ENCODE assay signal across 15 cellular contexts in the genomic region with DNA sequence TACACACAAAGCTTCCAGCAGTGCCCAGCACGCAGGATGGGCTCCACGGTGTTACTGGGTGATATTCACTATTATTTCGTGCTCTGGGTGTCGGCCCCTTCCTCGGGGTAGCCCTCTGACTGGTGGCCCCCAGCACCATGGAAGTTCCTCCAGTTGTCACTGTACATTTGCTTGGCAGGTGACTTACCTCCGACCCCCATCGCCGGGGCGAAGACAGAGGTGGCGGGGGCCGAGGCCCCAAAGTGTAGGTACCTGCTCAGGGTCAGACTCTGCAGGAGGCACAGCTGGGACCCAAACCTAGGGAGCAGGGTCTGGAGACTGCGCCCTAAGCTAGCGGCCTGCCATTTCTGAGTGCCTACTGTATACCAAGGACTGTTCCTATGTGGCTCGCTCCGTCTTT.
DNase-seq lines count a peak whose midpoint lies in the region; ATAC-seq, FAIRE-seq and TF ChIP-seq lines count a peak whose summit lies in the region.
"Had no signal": no experiment of that assay in that cellular context is flagged by ENCODE, and none has a peak within 500 bp of the region (broad histone marks: within the 10 kb centered on the region; RNA-seq: fewer than 3 reads in every experiment).

No MANE protein-coding gene starts in this region.

- no TSS peak for BruUV-seq in HCT116 (replicated peaks; lab: Mats Ljungman, UMichigan)

- POLR2A ChIA-PET in HCT116 (lab: Charles Lee): no interaction called here

- no peaks in the 10 kb centered on the region for H3K9me2 ChIP-seq in HCT116 (ENCODE audit: insufficient read depth)

- peak overlapping the region; percentile 71 for H3K9ac ChIP-seq in HCT116 (ENCODE audit: low read length)

- H3K4me2 ChIP-seq in HCT116 (ENCODE audit: low read length): peak overlapping the region; percentile 92

- no peak for TF ChIP-seq EP300 in suprapubic skin (IDR thresholded peaks at IDR 0.05)

- DNase-seq in HCT116 (ENCODE audit: low read depth, low spot score): no peak
- no peak for DNase-seq in mesothelial cell of epicardium (ENCODE audit: low spot score in 2 of 2, unreplicated experiment in 2 of 2)
- DNase-seq in suprapubic skin (ENCODE audit: low spot score in 2 of 2): no peak
- DNase-seq in HuH-7 (ENCODE audit: low spot score): no peak
- no peak for DNase-seq in small intestine
- DNase-seq in activated T-helper 2 cell treated with anti-CD3 and anti-CD28 coated beads, Interferon-gamma antibody, Interleukin-2, Interleukin-4, amounts not matched to agents 10 μg/mL and 5 μg/mL and 100 μg/mL, durations not matched to agents 14 hours and 24 hours and 36 hours (ENCODE audit: low spot score): no peak
- DNase-seq: activated CD8-positive, alpha-beta memory T cell treated with anti-CD3 and anti-CD28 coated beads, Interleukin-2, amount 50 U/mL, for 4 hours; activated naive CD8-positive, alpha-beta T cell treated with anti-CD3 and anti-CD28 coated beads, Interleukin-2, amount 10 ng/mL, durations not matched to agents 7 days and 5 days; effector CD4-positive, alpha-beta T cell; NCI-H187 treated with DMSO at 0.1 percent for 48 hours; NCI-H774; stimulated activated CD4-positive, alpha-beta T cell treated with anti-CD3 and anti-CD28 coated beads, Interleukin-1b, Interleukin-23, amount 100 ng/mL, for 48 hours had no signal

- H3K36me3 ChIP-seq in HCT116 (ENCODE audit: control insufficient read depth in 1 of 2, insufficient read depth in 2 of 2, low read length in 2 of 2) (peaks cover 5 to 6% of the 10 kb centered on the region in 2 experiments; a peak in 2 of 4 replicates), suprapubic skin (peaks cover 29% of the 10 kb centered on the region), small intestine (ENCODE audit: control insufficient read depth in 2 of 2, insufficient read depth in 2 of 2, low read length in 2 of 2) (no peaks in the 10 kb centered on the region)

- no peak overlapping the region for H3K4me3 Mint-ChIP-seq in mesothelial cell of epicardium
- no peak overlapping the region for H3K4me3 Mint-ChIP-seq in activated T-helper 2 cell treated with anti-CD3 and anti-CD28 coated beads, Interferon-gamma antibody, Interleukin-2, Interleukin-4, amounts not matched to agents 10 μg/mL and 5 μg/mL and 100 μg/mL, durations not matched to agents 14 hours and 24 hours and 36 hours (ENCODE audit: low read depth)
- H3K4me3 Mint-ChIP-seq: activated naive CD8-positive, alpha-beta T cell treated with anti-CD3 and anti-CD28 coated beads, Interleukin-2, amount 10 ng/mL, durations not matched to agents 7 days and 5 days had no signal

- H2AFZ ChIP-seq in HCT116 (ENCODE audit: low read depth, low read length, poor library complexity, severe bottlenecking): no peak overlapping the region

- peaks cover 44 to 88% of the 10 kb centered on the region in 2 experiments for H3K4me1 ChIP-seq in HCT116 (ENCODE audit: control insufficient read depth in 1 of 2, insufficient read depth in 2 of 2, low read length in 2 of 2)
- H3K4me1 ChIP-seq in suprapubic skin: peaks cover 96% of the 10 kb centered on the region
- peaks cover 9 to 12% of the 10 kb centered on the region in 2 donors for H3K4me1 ChIP-seq in small intestine (ENCODE audit: control insufficient read depth in 2 of 2, insufficient read depth in 1 of 2, low read depth in 1 of 2, low read length in 1 of 2)

- FAIRE-seq in small intestine (lab: Jason Lieb, UNC): no peak

- WGBS in suprapubic skin: 90% methylated on average over 6 of the region's 15 CpGs
- WGBS in small intestine, 3 donors: 87 to 94% (median 88%) methylated on average over 15 of the region's 15 CpGs

- no peak overlapping the region; a peak in 1 of 4 replicates for H3K4me3 ChIP-seq in HCT116 (replicated peaks in 1 of 2; ENCODE audit: low read depth in 1 of 2, low read length in 2 of 2)
- H3K4me3 ChIP-seq in suprapubic skin: no peak overlapping the region
- no peak overlapping the region for H3K4me3 ChIP-seq in small intestine (ENCODE audit: low read depth in 1 of 2, low read length in 2 of 2)
- H3K4me3 ChIP-seq: SJCRH30 had no signal

- TF ChIP-seq RAD21 in HCT116 (IDR thresholded peaks at IDR 0.05; ENCODE audit: low read depth): no peak

- no peaks in the 10 kb centered on the region for H3K27me3 Mint-ChIP-seq in mesothelial cell of epicardium (ENCODE audit: low read depth)
- no peaks in the 10 kb centered on the region for H3K27me3 Mint-ChIP-seq in activated T-helper 2 cell treated with anti-CD3 and anti-CD28 coated beads, Interferon-gamma antibody, Interleukin-2, Interleukin-4, amounts not matched to agents 10 μg/mL and 5 μg/mL and 100 μg/mL, durations not matched to agents 14 hours and 24 hours and 36 hours (ENCODE audit: low read depth)
- H3K27me3 Mint-ChIP-seq: activated naive CD8-positive, alpha-beta T cell treated with anti-CD3 and anti-CD28 coated beads, Interleukin-2, amount 10 ng/mL, durations not matched to agents 7 days and 5 days had no signal

- H3K27me3 ChIP-seq in HCT116 (ENCODE audit: insufficient read depth, low read length): no peaks in the 10 kb centered on the region
- H3K27me3 ChIP-seq in suprapubic skin: no peaks in the 10 kb centered on the region
- no peaks in the 10 kb centered on the region for H3K27me3 ChIP-seq in small intestine (ENCODE audit: control insufficient read depth in 2 of 2, insufficient read depth in 2 of 2, low read length in 2 of 2)
- H3K27me3 ChIP-seq: SJCRH30 had no signal

- H3K79me2 ChIP-seq in HCT116 (ENCODE audit: insufficient read depth, low read length): no peaks in the 10 kb centered on the region

- CTCF ChIA-PET in HCT116 (lab: Charles Lee): no interaction called here

- RAD21 ChIA-PET in HCT116 (lab: Charles Lee; ENCODE audit: low non-redundant PET in 1 of 2, low total read pairs in 2 of 2, uncharacterized antibody in 2 of 2, unreplicated experiment in 2 of 2): no interaction called here

- no peaks in the 10 kb centered on the region for H4K20me1 ChIP-seq in HCT116 (ENCODE audit: insufficient read depth)

- TF ChIP-seq CTCF in HCT116 (IDR thresholded peaks at IDR 0.05 in 2 of 3, conservative IDR thresholded peaks at IDR 0.05 in 1 of 3; ENCODE audit: borderline replicate concordance in 1 of 3, insufficient read depth in 1 of 3, low read depth in 2 of 3, low read length in 2 of 3): no peak
- TF ChIP-seq CTCF in mesothelial cell of epicardium (IDR thresholded peaks at IDR 0.05; ENCODE audit: unreplicated experiment): no peak
- TF ChIP-seq CTCF in suprapubic skin (IDR thresholded peaks at IDR 0.05): no peak

- peaks cover 43% of the 10 kb centered on the region for H3K4me1 Mint-ChIP-seq in mesothelial cell of epicardium
- H3K4me1 Mint-ChIP-seq in activated T-helper 2 cell treated with anti-CD3 and anti-CD28 coated beads, Interferon-gamma antibody, Interleukin-2, Interleukin-4, amounts not matched to agents 10 μg/mL and 5 μg/mL and 100 μg/mL, durations not matched to agents 14 hours and 24 hours and 36 hours (ENCODE audit: low read depth): peaks cover 22% of the 10 kb centered on the region

- peaks cover 5% of the 10 kb centered on the region for H3K36me3 Mint-ChIP-seq in mesothelial cell of epicardium
- peaks cover 32% of the 10 kb centered on the region for H3K36me3 Mint-ChIP-seq in activated T-helper 2 cell treated with anti-CD3 and anti-CD28 coated beads, Interferon-gamma antibody, Interleukin-2, Interleukin-4, amounts not matched to agents 10 μg/mL and 5 μg/mL and 100 μg/mL, durations not matched to agents 14 hours and 24 hours and 36 hours (ENCODE audit: low read depth)
- H3K36me3 Mint-ChIP-seq: activated naive CD8-positive, alpha-beta T cell treated with anti-CD3 and anti-CD28 coated beads, Interleukin-2, amount 10 ng/mL, durations not matched to agents 7 days and 5 days had no signal

- no peaks in the 10 kb centered on the region for H3K9me3 ChIP-seq in HCT116 (ENCODE audit: control insufficient read depth in 1 of 2, insufficient read depth in 1 of 2, low read depth in 1 of 2, low read length in 2 of 2)
- H3K9me3 ChIP-seq in suprapubic skin: no peaks in the 10 kb centered on the region
- H3K9me3 ChIP-seq in small intestine (ENCODE audit: control insufficient read depth, low read depth): no peaks in the 10 kb centered on the region
- H3K9me3 ChIP-seq: SJCRH30 had no signal

- no peak for TF ChIP-seq POLR2A in HCT116 (IDR thresholded peaks at IDR 0.05; ENCODE audit: borderline replicate concordance, extremely low read depth, insufficient read depth, insufficient read length)
- no peak for TF ChIP-seq POLR2A in suprapubic skin (IDR thresholded peaks at IDR 0.05)

- ATAC-seq in HCT116: no peak
- ATAC-seq in GM21360 (IDR thresholded peaks at IDR 0.05; ENCODE audit: unreplicated experiment): no peak

- H3K27ac ChIP-seq in HCT116 (ENCODE audit: low read depth, low read length) (peak overlapping the region; percentile 88), angular gyrus (ENCODE audit: low read depth, low read length) (peak overlapping the region; percentile 92), suprapubic skin (peak overlapping the region; percentile 91), small intestine (ENCODE audit: low read depth in 1 of 2, low read length in 1 of 2) (no peak overlapping the region)
- H3K27ac ChIP-seq: SJCRH30 had no signal

- no peaks in the 10 kb centered on the region for H3K9me3 Mint-ChIP-seq in mesothelial cell of epicardium
- no peaks in the 10 kb centered on the region for H3K9me3 Mint-ChIP-seq in activated T-helper 2 cell treated with anti-CD3 and anti-CD28 coated beads, Interferon-gamma antibody, Interleukin-2, Interleukin-4, amounts not matched to agents 10 μg/mL and 5 μg/mL and 100 μg/mL, durations not matched to agents 14 hours and 24 hours and 36 hours
- H3K9me3 Mint-ChIP-seq: activated naive CD8-positive, alpha-beta T cell treated with anti-CD3 and anti-CD28 coated beads, Interleukin-2, amount 10 ng/mL, durations not matched to agents 7 days and 5 days had no signal

- peak overlapping the region; percentile 64 for H3K27ac Mint-ChIP-seq in mesothelial cell of epicardium
- H3K27ac Mint-ChIP-seq in activated T-helper 2 cell treated with anti-CD3 and anti-CD28 coated beads, Interferon-gamma antibody, Interleukin-2, Interleukin-4, amounts not matched to agents 10 μg/mL and 5 μg/mL and 100 μg/mL, durations not matched to agents 14 hours and 24 hours and 36 hours: no peak overlapping the region
- H3K27ac Mint-ChIP-seq: activated naive CD8-positive, alpha-beta T cell treated with anti-CD3 and anti-CD28 coated beads, Interleukin-2, amount 10 ng/mL, durations not matched to agents 7 days and 5 days had no signal

- intact Hi-C loops in HCT116 (cut with micrococcal nuclease): loop anchor here (10.0 kb wide), 1 partner anchor 171 kb away; a partner anchor contains a TSS
- intact Hi-C loops in activated T-helper 2 cell treated with anti-CD3 and anti-CD28 coated beads, Interferon-gamma antibody, Interleukin-2, Interleukin-4, amounts not matched to agents 10 μg/mL and 5 μg/mL and 100 μg/mL, durations not matched to agents 14 hours and 24 hours and 36 hours (cut with micrococcal nuclease): loop anchor here (10.0 kb wide), 1 partner anchor 61 kb away; no protein-coding TSS in a partner anchor

Comparison
In these comparisons a context has a peak if more than half of its experiments do, and no peak if none do; other contexts are left out.
1. H3K27ac ChIP-seq: peak in HCT116 (single experiment), angular gyrus (single experiment) and suprapubic skin (single experiment); none in small intestine (0 of 2).